In genomic region chr4:146346276-146346675, GRCh38 we compare ENCODE assay signal across 21 cellular contexts.
DNase-seq lines count a peak whose midpoint lies in the region; ATAC-seq and TF ChIP-seq lines count a peak whose summit lies in the region.
"Had no signal": no experiment of that assay in that cellular context is flagged by ENCODE, and none has a peak within 500 bp of the region (broad histone marks: within the 10 kb centered on the region; RNA-seq: fewer than 3 reads in every experiment).

No MANE protein-coding gene starts in this region.

- peak; percentile 27 for ATAC-seq in GM18520 (IDR thresholded peaks at IDR 0.05; ENCODE audit: unreplicated experiment)
- ATAC-seq in HG02642 (IDR thresholded peaks at IDR 0.05; ENCODE audit: poor library complexity, unreplicated experiment): peak; percentile 49
- ATAC-seq in HG03575 (IDR thresholded peaks at IDR 0.05; ENCODE audit: extremely low read depth, insufficient number of reproducible peaks, low FRiP score, unreplicated experiment): peak; percentile 31
- no peak for ATAC-seq in GM21515 (IDR thresholded peaks at IDR 0.05; ENCODE audit: unreplicated experiment)
- no peak for ATAC-seq in SK-N-SH treated with all-trans-retinoic acid at 6 μM for 48 hours
- ATAC-seq: left lung had no signal

- DNase-seq in effector CD4-positive, alpha-beta T cell: no peak
- no peak for DNase-seq in NCI-H345 (lab: John Stamatoyannopoulos, UW)
- DNase-seq: activated CD4-positive, alpha-beta T cell treated with anti-CD3 and anti-CD28 coated beads for 4 hours; activated CD8-positive, alpha-beta memory T cell treated with anti-CD3 and anti-CD28 coated beads for 24 hours; activated gamma-delta T cell; activated naive CD8-positive, alpha-beta T cell treated with anti-CD3 and anti-CD28 coated beads, Interleukin-2, amount 10 ng/mL, durations not matched to agents 7 days and 5 days; activated T-cell treated with anti-CD3 and anti-CD28 coated beads for 4 hours; aorta; left lung; NCI-H1048; NCI-H1694; NCI-H82; SIG-M5; sigmoid colon; stimulated activated CD4-positive, alpha-beta T cell treated with anti-CD3 and anti-CD28 coated beads, Interleukin-4, amount 100 ng/mL, for 4 hours; SW 1271 had no signal

TF ChIP-seq in SK-N-SH treated with all-trans-retinoic acid at 6 μM for 48 hours, 23 proteins besides CTCF, POLR2A, EP300 and RAD21:
- TF ChIP-seq PPARA (CRISPR knock-in tag; IDR thresholded peaks at IDR 0.05; ENCODE audit: borderline replicate concordance) (no peak), ZNF70 (CRISPR knock-in tag; IDR thresholded peaks at IDR 0.05) (no peak), RARB (CRISPR knock-in tag; IDR thresholded peaks at IDR 0.05) (no peak), ZNF565 (CRISPR knock-in tag; conservative IDR thresholded peaks at IDR 0.05; ENCODE audit: low read depth) (no peak), ISL1 (CRISPR knock-in tag; IDR thresholded peaks at IDR 0.05) (no peak), BACH2 (CRISPR knock-in tag; IDR thresholded peaks at IDR 0.05; ENCODE audit: borderline replicate concordance) (no peak), PATZ1 (CRISPR knock-in tag; IDR thresholded peaks at IDR 0.05; ENCODE audit: borderline replicate concordance) (no peak), SNAI2 (CRISPR knock-in tag; IDR thresholded peaks at IDR 0.05) (no peak), ZNF8 (CRISPR knock-in tag; IDR thresholded peaks at IDR 0.05) (no peak), GLIS3 (CRISPR knock-in tag; IDR thresholded peaks at IDR 0.05) (no peak), CSRNP3 (CRISPR knock-in tag; IDR thresholded peaks at IDR 0.05) (no peak), ESRRG (CRISPR knock-in tag; IDR thresholded peaks at IDR 0.05) (no peak), CREB5 (CRISPR knock-in tag; IDR thresholded peaks at IDR 0.05; ENCODE audit: low read depth) (no peak), CSDC2 (CRISPR knock-in tag; IDR thresholded peaks at IDR 0.05) (no peak), TSHZ2 (CRISPR knock-in tag; IDR thresholded peaks at IDR 0.05) (no peak), TCF4 (CRISPR knock-in tag; IDR thresholded peaks at IDR 0.05; ENCODE audit: borderline replicate concordance) (no peak)

Comparison
In these comparisons a context has a peak if more than half of its experiments do, and no peak if none do; other contexts are left out.
1. ATAC-seq: peak in GM18520 (single experiment), HG02642 (single experiment) and HG03575 (single experiment); none in GM21515 (single experiment) and SK-N-SH treated with all-trans-retinoic acid at 6 μM for 48 hours (single experiment).